ENCODE assay signal across 7 cellular contexts in the genomic region with DNA sequence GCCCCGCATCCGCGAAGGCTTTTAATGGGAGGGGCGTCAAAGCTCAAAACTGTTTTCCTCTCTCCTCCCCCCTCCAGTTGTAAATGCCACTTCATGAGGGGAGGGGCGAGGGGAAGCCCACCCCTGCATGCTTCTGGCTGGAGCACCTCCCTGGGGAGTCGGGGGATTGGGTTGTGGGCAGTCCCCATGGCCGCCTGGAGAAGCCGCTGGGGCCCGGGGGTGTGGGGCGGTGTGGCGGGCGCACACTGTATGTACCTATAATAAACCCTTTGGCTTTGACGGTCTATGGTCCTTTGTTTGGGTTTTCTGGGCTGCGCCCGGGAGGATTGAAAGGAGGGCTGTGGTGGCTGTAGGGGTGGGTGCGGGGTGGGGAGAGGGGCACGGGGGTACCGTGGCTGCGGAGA. TPM values are rescaled to one million over a fixed set of nuclear protein-coding genes. Genes with fewer than 3 reads are reported as not detected.
DNase-seq lines count a peak whose midpoint lies in the region; ATAC-seq and TF ChIP-seq lines count a peak whose summit lies in the region.

No MANE protein-coding gene starts in this region.

- peak overlapping the region; percentile 62 for H3K27ac Mint-ChIP-seq in glutamatergic neuron (ENCODE audit: unreplicated experiment)

- H3K9me3 Mint-ChIP-seq in glutamatergic neuron (ENCODE audit: unreplicated experiment), result peaks cover 4% of the 10 kb centered on the region

- peaks cover 6% of the 10 kb centered on the region for H3K4me1 Mint-ChIP-seq in glutamatergic neuron (ENCODE audit: low read depth, unreplicated experiment)

- peak overlapping the region; percentile 86 for H3K4me3 Mint-ChIP-seq in glutamatergic neuron (ENCODE audit: unreplicated experiment)

- no peaks in the 10 kb centered on the region for H3K9me3 ChIP-seq in WERI-Rb-1 (ENCODE audit: severe bottlenecking)

- H3K27me3 ChIP-seq in WERI-Rb-1 (ENCODE audit: insufficient read depth, low read depth, severe bottlenecking), result no peaks in the 10 kb centered on the region

- DNase-seq in WERI-Rb-1, result no peak
- DNase-seq in glutamatergic neuron, result peak; percentile 75
- DNase-seq in skeletal muscle cell (ENCODE audit: low read depth), result no peak

- H3K36me3 Mint-ChIP-seq in glutamatergic neuron (ENCODE audit: unreplicated experiment), result peaks cover 14% of the 10 kb centered on the region

- TF ChIP-seq CTCF in WERI-Rb-1 (IDR thresholded peaks at IDR 0.05; ENCODE audit: low read depth, low read length) (no peak), glutamatergic neuron (IDR thresholded peaks at IDR 0.05; ENCODE audit: partially characterized antibody, unreplicated experiment) (no peak)

- peak; percentile 19 for ATAC-seq in GM18909 (IDR thresholded peaks at IDR 0.05; ENCODE audit: poor library complexity, unreplicated experiment)
- peak; percentile 29 for ATAC-seq in HG02943 (IDR thresholded peaks at IDR 0.05; ENCODE audit: low read depth, unreplicated experiment)
- ATAC-seq in GM18861 (IDR thresholded peaks at IDR 0.05; ENCODE audit: unreplicated experiment), result no peak
- no peak for ATAC-seq in HG02852 (IDR thresholded peaks at IDR 0.05; ENCODE audit: unreplicated experiment)

- H3K27me3 Mint-ChIP-seq in glutamatergic neuron (ENCODE audit: unreplicated experiment), result peaks cover 15% of the 10 kb centered on the region

- peak overlapping the region; percentile 90 for H3K4me3 ChIP-seq in WERI-Rb-1 (ENCODE audit: low read depth, low read length)
- peak overlapping the region; percentile 95 for H3K4me3 ChIP-seq in skeletal muscle cell (ENCODE audit: low read depth, low read length)

- H3K36me3 ChIP-seq in WERI-Rb-1, result peaks cover 18% of the 10 kb centered on the region

- peak overlapping the region; percentile 88 for H3K27ac ChIP-seq in WERI-Rb-1

RNA-seq across cellular contexts. Expression of a gene that starts 0.5 kb away (rescaled TPM):
- 170 TPM for total RNA-seq in glutamatergic neuron (ENCODE audit: unreplicated experiment)

RNA-seq across cellular contexts. Expression of a gene that starts 25.0 kb away (rescaled TPM):
- total RNA-seq in glutamatergic neuron (ENCODE audit: unreplicated experiment), result 169 TPM

Comparison
In these comparisons a context has a peak if more than half of its experiments do, and no peak if none do; other contexts are left out.
1. ATAC-seq: peak in GM18909 (single experiment) and HG02943 (single experiment); none in GM18861 (single experiment) and HG02852 (single experiment).